In genomic region chr2:54120950-54121349, GRCh38 we compare ENCODE assay signal across 1 cellular context.
TF ChIP-seq lines count a peak whose summit lies in the region.

No MANE protein-coding gene starts in this region.

TF ChIP-seq in GM23338, 12 proteins besides CTCF, POLR2A, EP300 and RAD21:
- TF ChIP-seq ZNF462 (CRISPR knock-in tag; IDR thresholded peaks at IDR 0.05), result no peak
- TF ChIP-seq STAT1 (IDR thresholded peaks at IDR 0.05; ENCODE audit: unreplicated experiment), result no peak
- TF ChIP-seq EZH2phosphoT487 (IDR thresholded peaks at IDR 0.05; ENCODE audit: unreplicated experiment), result no peak
- no peak for TF ChIP-seq POLR2AphosphoS5 (IDR thresholded peaks at IDR 0.05; ENCODE audit: low read depth)
- no peak for TF ChIP-seq ZNF114 (CRISPR knock-in tag; IDR thresholded peaks at IDR 0.05)
- TF ChIP-seq NANOG (IDR thresholded peaks at IDR 0.05; ENCODE audit: borderline replicate concordance), result no peak
- no peak for TF ChIP-seq ETS1 (IDR thresholded peaks at IDR 0.05)
- no peak for TF ChIP-seq REST (IDR thresholded peaks at IDR 0.05; ENCODE audit: unreplicated experiment)
